Comparison of ENCODE assay signal across 22 cellular contexts in genomic region chr17:70956731-70957130, GRCh38.
"Had no signal": no experiment of that assay in that cellular context is flagged by ENCODE, and none has a peak within 500 bp of the region (broad histone marks: within the 10 kb centered on the region; RNA-seq: fewer than 3 reads in every experiment).

No MANE protein-coding gene starts in this region.

- DNase-seq: colonic mucosa; effector CD8-positive, alpha-beta T cell; endodermal cell; head of caudate nucleus; left cardiac atrium; left lung; mesenchymal stem cell; mucosa of descending colon; naive B cell; pancreas; right lobe of liver; small intestine; stimulated activated CD4-positive, alpha-beta T cell treated with anti-CD3 and anti-CD28 coated beads, Interleukin-15, amount 100 ng/mL, for 24 hours; stimulated activated CD4-positive, alpha-beta T cell treated with anti-CD3 and anti-CD28 coated beads, Interleukin-2, amount 100 ng/mL, for 48 hours; stimulated activated naive B cell treated with anti-CD40 and anti-IgM and Interleukin-4, amounts not matched to agents 10 μg/mL and 1 μg/mL and 100 μg/mL, for 72 hours; transverse colon; upper lobe of right lung had no signal

- H3K4me3 ChIP-seq: colonic mucosa, hepatocyte, left lung, mucosa of descending colon, pancreas, right lobe of liver, thoracic aorta, transverse colon, upper lobe of right lung, vagina had no signal

- FAIRE-seq: frontal cortex, islet of Langerhans, pancreas, small intestine had no signal
